1 cellular context compared by ENCODE assay signal in the genomic region with DNA sequence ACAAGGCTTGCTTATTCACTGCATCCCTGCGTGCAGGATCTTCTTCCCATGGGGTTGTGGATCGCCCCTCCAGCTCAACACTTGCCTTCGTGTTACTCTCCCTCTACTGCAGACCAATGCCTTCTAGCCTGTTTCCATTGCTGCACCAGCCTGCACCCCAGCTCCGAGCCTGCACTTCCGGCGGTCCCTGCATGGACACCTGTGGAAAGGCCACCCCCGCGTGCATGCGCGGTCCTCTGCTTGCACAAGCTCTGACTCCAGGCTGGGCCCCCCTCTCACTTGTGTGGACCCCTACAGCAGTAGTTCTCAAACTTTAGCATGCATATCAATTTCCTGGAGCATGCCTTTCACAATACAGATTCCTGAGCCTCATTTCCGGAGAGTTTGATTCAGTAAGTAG.
TF ChIP-seq lines count a peak whose summit lies in the region.

No MANE protein-coding gene starts in this region.

TF ChIP-seq in H1, 55 proteins besides CTCF, POLR2A, EP300 and RAD21:
- no peak for TF ChIP-seq BRCA1 (IDR thresholded peaks at IDR 0.05; ENCODE audit: low read depth, low read length)
- no peak for TF ChIP-seq SIN3A (conservative IDR thresholded peaks at IDR 0.05 in 1 of 2, IDR thresholded peaks at IDR 0.05 in 1 of 2; ENCODE audit: low read depth in 1 of 2, low read length in 2 of 2)
- no peak for TF ChIP-seq ASH2L (IDR thresholded peaks at IDR 0.05; ENCODE audit: low read length)
- TF ChIP-seq CHD2 (IDR thresholded peaks at IDR 0.05; ENCODE audit: low read length) = no peak
- no peak for TF ChIP-seq HDAC6 (IDR thresholded peaks at IDR 0.05; ENCODE audit: low read depth, low read length)
- TF ChIP-seq NRF1 (IDR thresholded peaks at IDR 0.05; ENCODE audit: low read depth, low read length) = no peak
- TF ChIP-seq PHF8 (conservative IDR thresholded peaks at IDR 0.05; ENCODE audit: low read depth, low read length) = no peak
- no peak for TF ChIP-seq RNF2 (IDR thresholded peaks at IDR 0.05; ENCODE audit: borderline replicate concordance, low read depth, low read length, missing control alignments, poor library complexity, severe bottlenecking)
- TF ChIP-seq FOSL1 (IDR thresholded peaks at IDR 0.05; ENCODE audit: insufficient read depth, low read depth, low read length) = no peak
- no peak for TF ChIP-seq YY1 (IDR thresholded peaks at IDR 0.05; ENCODE audit: low read depth, low read length)
- no peak for TF ChIP-seq TAF1 (IDR thresholded peaks at IDR 0.05; ENCODE audit: low read depth, low read length)
